Comparison of ENCODE assay signal across 1 cellular context in the genomic region with DNA sequence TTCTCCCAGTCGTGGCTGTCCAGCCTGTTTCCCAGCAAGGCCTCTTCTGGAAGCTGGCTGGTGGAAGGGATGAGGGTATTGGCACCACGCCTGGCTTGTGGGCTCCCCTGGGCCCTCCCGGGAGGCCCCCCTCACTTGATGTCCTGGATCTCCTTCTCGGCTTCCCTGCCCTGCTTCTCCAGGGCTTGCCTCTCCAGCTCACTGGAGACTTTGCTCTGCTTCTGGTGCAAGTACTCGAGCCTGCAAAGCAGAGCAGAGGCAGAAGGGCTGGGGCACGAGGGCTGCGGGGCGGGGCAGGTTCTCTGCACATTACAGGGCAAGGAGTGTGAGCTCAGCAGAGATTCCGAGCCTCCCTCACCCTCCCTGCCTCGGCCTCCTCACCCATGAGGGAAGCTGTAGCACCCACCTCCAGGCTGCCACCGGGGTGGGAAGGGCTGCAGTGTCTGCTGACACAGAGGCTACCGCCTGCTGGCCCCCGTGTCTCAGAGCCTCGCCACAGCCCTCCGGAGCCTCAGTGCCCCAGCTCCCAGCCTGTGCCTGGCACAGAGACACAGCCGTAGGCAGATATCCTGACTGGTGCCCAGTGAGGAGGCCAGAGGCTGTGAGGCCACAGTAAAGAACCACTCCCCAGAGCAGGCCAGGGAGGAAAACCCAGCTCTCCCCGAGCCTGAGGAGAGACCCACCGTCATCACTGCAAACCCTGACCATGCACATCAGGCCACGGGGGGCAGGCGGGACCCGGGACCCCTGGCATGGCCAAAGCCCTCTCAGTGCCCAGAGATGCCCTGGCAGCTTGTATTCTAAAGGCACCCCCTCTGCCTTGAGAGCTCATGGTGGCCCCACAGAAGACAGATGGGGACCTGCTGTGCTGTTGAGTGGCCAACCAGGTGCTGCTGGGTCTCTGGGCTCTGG.
A peak's percentile ranks its signal among the peaks of the same experiment; 100 is the strongest.
TF ChIP-seq lines count a peak whose summit lies in the region.

No MANE protein-coding gene starts in this region.

TF ChIP-seq in HepG2, 621 proteins besides CTCF, POLR2A, EP300 and RAD21:
- TF ChIP-seq AGO2 (optimal IDR thresholded peaks at IDR 0.05; ENCODE audit: low read depth, low read length) (peak; percentile 38), PAF1 (CRISPR knock-in tag; IDR thresholded peaks at IDR 0.05) (no peak)
